Comparison of ENCODE assay signal across 14 cellular contexts in the genomic region with DNA sequence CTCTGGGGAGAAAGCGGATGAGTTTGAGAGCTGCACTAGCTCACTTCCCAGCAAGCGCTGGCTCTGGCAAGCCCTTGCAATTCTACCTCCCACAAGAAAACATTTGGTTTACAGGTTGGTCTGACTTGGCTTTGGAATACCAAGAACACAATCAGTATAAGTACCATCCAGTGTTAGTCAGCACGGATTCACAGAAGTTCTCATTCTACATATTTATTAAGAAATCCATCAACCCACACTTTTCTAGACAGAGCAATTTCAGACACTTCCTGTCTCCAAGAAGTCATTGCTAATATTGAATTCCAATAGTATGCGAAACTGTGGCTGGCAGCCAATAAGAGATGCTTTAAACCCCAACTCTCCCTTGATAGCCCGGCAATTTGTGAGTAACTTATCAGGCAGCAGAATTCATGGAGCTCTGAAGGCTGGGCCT. TPM values are rescaled to one million over a fixed set of nuclear protein-coding genes. Genes with fewer than 3 reads are reported as not detected.
DNase-seq lines count a peak whose midpoint lies in the region; ATAC-seq and TF ChIP-seq lines count a peak whose summit lies in the region.
"Had no signal": no experiment of that assay in that cellular context is flagged by ENCODE, and none has a peak within 500 bp of the region (broad histone marks: within the 10 kb centered on the region; RNA-seq: fewer than 3 reads in every experiment).

No MANE protein-coding gene starts in this region.

- ATAC-seq in foreskin keratinocyte = no peak
- ATAC-seq: A549 had no signal

- no peaks in the 10 kb centered on the region for H3K36me3 ChIP-seq in ACC112 (ENCODE audit: insufficient read depth, low read length)

- H3K4me1 ChIP-seq in ACC112 (ENCODE audit: control insufficient read depth, insufficient read depth, low read length, unreplicated experiment) (peaks cover 36% of the 10 kb centered on the region), foreskin keratinocyte (no peaks in the 10 kb centered on the region)
- H3K4me1 ChIP-seq: A549 had no signal

- H2AFZ ChIP-seq in ACC112 (ENCODE audit: low read length, unreplicated experiment) = no peak overlapping the region

- no peak for TF ChIP-seq CTCF in foreskin keratinocyte (conservative IDR thresholded peaks at IDR 0.05)

- no peaks in the 10 kb centered on the region for H3K79me2 ChIP-seq in ACC112 (ENCODE audit: control insufficient read depth, insufficient read depth, low read length, unreplicated experiment)

- H3K27me3 ChIP-seq in ACC112 (ENCODE audit: insufficient read depth, low read length) (no peaks in the 10 kb centered on the region), foreskin keratinocyte (peaks cover 7% of the 10 kb centered on the region)

- H3K27ac ChIP-seq in ACC112 (ENCODE audit: low read depth, low read length) (peak overlapping the region; percentile 72), foreskin keratinocyte (no peak overlapping the region)
- H3K27ac ChIP-seq: A549, skin epidermis had no signal

- no peak overlapping the region; the same call in 1 of the 2 replicates for H3K4me3 ChIP-seq in ACC112 (ENCODE audit: low read depth, low read length)
- H3K4me3 ChIP-seq: A549, lung, skin epidermis had no signal

- DNase-seq in HCEC 1CT (peak; percentile 92), astrocyte of the hippocampus (ENCODE audit: low read depth, low spot score) (peak; percentile 62), foreskin keratinocyte (peak; percentile 10 to 78), DMS153 (lab: John Stamatoyannopoulos, UW) (no peak), SW 1271 (lab: John Stamatoyannopoulos, UW) (no peak), NCI-H345 treated with DMSO at 0.1 percent for 48 hours (lab: John Stamatoyannopoulos, UW; ENCODE audit: unreplicated experiment) (no peak)
- DNase-seq in stimulated activated CD4-positive, alpha-beta T cell treated with anti-CD3 and anti-CD28 coated beads, Interleukin-4, amount 100 ng/mL, for 24 hours = no peak
- DNase-seq: activated naive CD4-positive, alpha-beta T cell; NCI-H1048; NCI-H2227 treated with DMSO at 0.1 percent for 48 hours had no signal

RNA-seq across cellular contexts. Expression of a gene that starts 59.5 kb away (rescaled TPM):
- total RNA-seq in foreskin keratinocyte = 5.7 TPM in 2 replicates
- 1.4 and 1.7 TPM in 2 replicates for polyA plus RNA-seq in foreskin keratinocyte

Comparison
In these comparisons a context has a peak if more than half of its experiments do, and no peak if none do; other contexts are left out.
1. DNase-seq: peak in HCEC 1CT (single experiment), astrocyte of the hippocampus (single experiment) and foreskin keratinocyte (2 of 2); none in DMS153 (single experiment), SW 1271 (0 of 2), stimulated activated CD4-positive, alpha-beta T cell treated with anti-CD3 and anti-CD28 coated beads, Interleukin-4, amount 100 ng/mL, for 24 hours (single experiment) and NCI-H345 treated with DMSO at 0.1 percent for 48 hours (single experiment).